Comparison of ENCODE assay signal across 8 cellular contexts in genomic region chr13:74325106-74325505, GRCh38.
DNase-seq lines count a peak whose midpoint lies in the region; ATAC-seq, FAIRE-seq and TF ChIP-seq lines count a peak whose summit lies in the region.

No MANE protein-coding gene starts in this region.

- H3K27me3 ChIP-seq in endothelial cell of umbilical vein (ENCODE audit: control insufficient read depth in 2 of 2, insufficient read depth in 2 of 2, low read length in 2 of 2), result no peaks in the 10 kb centered on the region
- H3K27me3 ChIP-seq in prostate gland (replicated peaks; ENCODE audit: insufficient read depth), result peaks cover 2% of the 10 kb centered on the region
- no peaks in the 10 kb centered on the region for H3K27me3 ChIP-seq in aorta (ENCODE audit: control insufficient read depth in 1 of 2, insufficient read depth in 2 of 2, low read length in 1 of 2)

- no peak overlapping the region for H2AFZ ChIP-seq in endothelial cell of umbilical vein (ENCODE audit: low read depth, low read length)

- CTCF ChIA-PET in endothelial cell of umbilical vein (lab: Charles Lee), result interaction anchor here (0.6 to 1.7 kb wide), 3 partner anchors 12 to 895 kb away, joined by 3 to 5 read pairs (median 4); no protein-coding TSS in a partner anchor

- H3K4me1 ChIP-seq in endothelial cell of umbilical vein (ENCODE audit: control insufficient read depth, extremely low read depth, insufficient read depth, low read length) (no peaks in the 10 kb centered on the region), prostate gland (replicated peaks) (no peaks in the 10 kb centered on the region), aorta (ENCODE audit: control insufficient read depth in 1 of 2, insufficient read depth in 2 of 2, low read length in 2 of 2) (peaks cover 0 to 2% of the 10 kb centered on the region in 2 donors)

- POLR2A ChIA-PET in endothelial cell of umbilical vein (lab: Charles Lee), result no interaction called here

- no peaks in the 10 kb centered on the region for H3K36me3 ChIP-seq in endothelial cell of umbilical vein (ENCODE audit: control insufficient read depth in 2 of 2, extremely low read depth in 1 of 2, insufficient read depth in 2 of 2, low read length in 2 of 2)
- H3K36me3 ChIP-seq in prostate gland, result no peaks in the 10 kb centered on the region
- H3K36me3 ChIP-seq in aorta (ENCODE audit: control insufficient read depth in 1 of 2, insufficient read depth in 2 of 2, low read length in 1 of 2), result no peaks in the 10 kb centered on the region

- H3K9me1 ChIP-seq in endothelial cell of umbilical vein (replicated peaks; ENCODE audit: control insufficient read depth, extremely low read depth, insufficient read depth, low read length), result peaks cover 2% of the 10 kb centered on the region

- BruUV-seq in endothelial cell of umbilical vein (replicated peaks; lab: Mats Ljungman, UMichigan), result no TSS peak

- intact Hi-C loops in endothelial cell of umbilical vein (cut with micrococcal nuclease) (no loop called here), prostate gland (cut with DNase I) (no loop called here), aorta (cut with DNase I) (no loop called here)

- no peak overlapping the region for H3K9ac ChIP-seq in endothelial cell of umbilical vein (replicated peaks; ENCODE audit: extremely low read depth, insufficient read depth, low read length)

- WGBS in prostate gland, result 11% methylated on average over 3 of the region's 3 CpGs
- WGBS in aorta, 2 donors, result 7 to 8% methylated on average over 3 of the region's 3 CpGs

- no peak for ATAC-seq in GM18519 (IDR thresholded peaks at IDR 0.05; ENCODE audit: low FRiP score, unreplicated experiment)
- ATAC-seq in GM18907 (IDR thresholded peaks at IDR 0.05; ENCODE audit: unreplicated experiment), result no peak
- ATAC-seq in aorta (ENCODE audit: low FRiP score), result no peak

- H3K4me3 ChIP-seq in endothelial cell of umbilical vein (replicated peaks in 1 of 3; ENCODE audit: insufficient read depth in 1 of 3, low read depth in 1 of 3, low read length in 3 of 3) (no peak overlapping the region), prostate gland (no peak overlapping the region), aorta (ENCODE audit: low read length in 2 of 2) (no peak overlapping the region)

- H3K27ac ChIP-seq in endothelial cell of umbilical vein (ENCODE audit: insufficient read depth, low read depth, low read length) (no peak overlapping the region), prostate gland (no peak overlapping the region), aorta (ENCODE audit: low read depth in 1 of 2, low read length in 2 of 2) (no peak overlapping the region)

- DNase-seq in H4 (ENCODE audit: low spot score), result peak; percentile 24
- DNase-seq in NCI-H2227 treated with DMSO at 0.1 percent for 48 hours (lab: John Stamatoyannopoulos, UW), result peak; percentile 75
- peak; percentile 59 for DNase-seq in endothelial cell of umbilical vein (ENCODE audit: low read depth, low spot score)
- peak; percentile 22 for DNase-seq in prostate gland (ENCODE audit: low spot score)
- DNase-seq in DMS114 treated with DMSO at 0.1 percent for 48 hours (lab: John Stamatoyannopoulos, UW; ENCODE audit: unreplicated experiment), result no peak
- no peak for DNase-seq in aorta

- no peak for TF ChIP-seq CTCF in endothelial cell of umbilical vein (IDR thresholded peaks at IDR 0.05; ENCODE audit: extremely low read depth in 1 of 2, insufficient read depth in 1 of 2, low read depth in 1 of 2, low read length in 2 of 2)
- TF ChIP-seq CTCF in prostate gland (IDR thresholded peaks at IDR 0.05), result no peak

- TF ChIP-seq POLR2A in endothelial cell of umbilical vein (IDR thresholded peaks at IDR 0.05; ENCODE audit: low read depth, low read length) (no peak), prostate gland (IDR thresholded peaks at IDR 0.05) (no peak)

- H4K20me1 ChIP-seq in endothelial cell of umbilical vein (replicated peaks; ENCODE audit: control insufficient read depth, extremely low read depth, insufficient read depth, low read length), result no peaks in the 10 kb centered on the region

- dilution Hi-C loops in endothelial cell of umbilical vein (cut with MboI; ENCODE audit: extremely low pct_ligation_motif_present, low sequenced_read_pairs), result no loop called here

- H3K9me3 ChIP-seq in endothelial cell of umbilical vein (replicated peaks; ENCODE audit: control insufficient read depth, insufficient read depth, low read length) (no peaks in the 10 kb centered on the region), prostate gland (no peaks in the 10 kb centered on the region), aorta (ENCODE audit: control insufficient read depth, low read length) (peaks cover 1% of the 10 kb centered on the region)

- no peak overlapping the region for H3K4me2 ChIP-seq in endothelial cell of umbilical vein (ENCODE audit: insufficient read depth, low read length)

- H3K79me2 ChIP-seq in endothelial cell of umbilical vein (ENCODE audit: control insufficient read depth, insufficient read depth, low read length), result no peaks in the 10 kb centered on the region

- FAIRE-seq in endothelial cell of umbilical vein (lab: Jason Lieb, UNC), result no peak

TF ChIP-seq in endothelial cell of umbilical vein, 7 proteins besides CTCF, POLR2A, EP300 and RAD21:
- TF ChIP-seq POLR2AphosphoS5 (IDR thresholded peaks at IDR 0.05; ENCODE audit: insufficient read depth, low read depth, low read length), result no peak
- no peak for TF ChIP-seq MYC (IDR thresholded peaks at IDR 0.05; ENCODE audit: low read depth, low read length)
- TF ChIP-seq FOS (IDR thresholded peaks at IDR 0.05; ENCODE audit: borderline replicate concordance, insufficient read depth, low read length), result no peak
- TF ChIP-seq JUN (IDR thresholded peaks at IDR 0.05; ENCODE audit: borderline replicate concordance, insufficient read depth, insufficient read length, low read depth), result no peak
- no peak for TF ChIP-seq EZH2 (IDR thresholded peaks at IDR 0.05; ENCODE audit: borderline replicate concordance, low read depth, low read length, severe bottlenecking)
- no peak for TF ChIP-seq MAX (IDR thresholded peaks at IDR 0.05; ENCODE audit: insufficient read depth, insufficient read length)
- no peak for TF ChIP-seq GATA2 (IDR thresholded peaks at IDR 0.05; ENCODE audit: insufficient read depth, insufficient read length, low read depth, low read length)

Comparison
In these comparisons a context has a peak if more than half of its experiments do, and no peak if none do; other contexts are left out.
1. DNase-seq: peak in H4 (single experiment), NCI-H2227 treated with DMSO at 0.1 percent for 48 hours (single experiment), endothelial cell of umbilical vein (single experiment) and prostate gland (single experiment); none in DMS114 treated with DMSO at 0.1 percent for 48 hours (single experiment) and aorta (0 of 2).